10 cellular contexts compared by ENCODE assay signal in genomic region chr2:110682267-110682666, GRCh38. TPM values are rescaled to one million over a fixed set of nuclear protein-coding genes. Genes with fewer than 3 reads are reported as not detected.
"Had no signal": no experiment of that assay in that cellular context is flagged by ENCODE, and none has a peak within 500 bp of the region (broad histone marks: within the 10 kb centered on the region; RNA-seq: fewer than 3 reads in every experiment).

No MANE protein-coding gene starts in this region.

- H3K36me3 ChIP-seq: HAP-1 had no signal

- ATAC-seq: GM23338, HCT116 had no signal

- DNase-seq: GM23248, GOT3, H7, H9, HCEC 1CT, HFFc6 had no signal

- H3K27ac Mint-ChIP-seq: GM23338, H9, HFFc6 had no signal

- H3K9ac ChIP-seq: GM23248 had no signal

- H2AFZ ChIP-seq: GM23248, GM23338 had no signal

- H3K4me2 ChIP-seq: GM23338 had no signal

- H3K4me3 Mint-ChIP-seq: GM23338, H9, HFFc6 had no signal

- H3K27ac ChIP-seq: GM23248 had no signal

- H3K4me3 ChIP-seq: GM23248, GM23338, HAP-1 had no signal

RNA-seq across cellular contexts. Expression of gene ACOXL, which starts 50.1 kb away (rescaled TPM):
- total RNA-seq: GM23248, H4, HFFc6 had no signal
- polyA plus RNA-seq: GM23248 had no signal
